11 cellular contexts compared by ENCODE assay signal in the genomic region with DNA sequence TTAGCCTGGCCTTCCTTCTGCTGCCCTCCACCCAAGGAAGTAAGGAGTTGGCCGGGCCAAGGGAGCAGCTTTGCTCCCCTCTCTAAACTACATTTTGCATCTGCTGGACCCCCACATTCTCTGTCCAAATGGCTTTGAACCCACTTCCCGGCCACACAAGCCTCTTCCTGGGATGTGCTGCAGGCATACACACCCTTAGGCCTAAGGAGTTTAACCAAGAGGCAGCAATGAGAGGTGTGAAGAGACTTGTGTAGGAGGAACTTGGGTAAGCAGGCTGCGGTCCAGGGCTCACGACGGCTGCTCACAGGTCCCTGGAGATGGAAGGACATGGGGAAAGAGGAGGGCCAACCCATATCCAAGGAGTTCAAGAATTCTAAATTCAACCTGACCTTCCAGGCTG.
DNase-seq lines count a peak whose midpoint lies in the region; ATAC-seq and TF ChIP-seq lines count a peak whose summit lies in the region.
"Had no signal": no experiment of that assay in that cellular context is flagged by ENCODE, and none has a peak within 500 bp of the region (broad histone marks: within the 10 kb centered on the region; RNA-seq: fewer than 3 reads in every experiment).

No MANE protein-coding gene starts in this region.

- peak overlapping the region in 1 of 3 donors; percentile 69 for H3K4me3 ChIP-seq in breast epithelium
- no peak overlapping the region for H3K4me3 ChIP-seq in adrenal gland
- no peak overlapping the region for H3K4me3 ChIP-seq in mesendoderm (ENCODE audit: low read length)
- no peak overlapping the region for H3K4me3 ChIP-seq in transverse colon
- H3K4me3 ChIP-seq: SJSA1 had no signal

- H3K56ac ChIP-seq in mesendoderm (ENCODE audit: low read length) = peak overlapping the region; percentile 47

- H3K4ac ChIP-seq in mesendoderm (ENCODE audit: low read depth, low read length) = no peak overlapping the region

- no peak overlapping the region for H3K9ac ChIP-seq in mesendoderm (ENCODE audit: low read length)

- peaks cover 5% of the 10 kb centered on the region for H3K79me1 ChIP-seq in mesendoderm (ENCODE audit: low read length)

- CTCF ChIA-PET in MCF 10A (lab: Yijun Ruan, JAX) = interaction anchor here (0.8 to 1.7 kb wide), 3 partner anchors 62 to 109 kb away, joined by 3 to 5 read pairs (median 3); no protein-coding TSS in a partner anchor

- H3K27ac ChIP-seq in breast epithelium (peak overlapping the region; percentile 87 to 92), adrenal gland (peak overlapping the region in 4 of 5 donors; percentile 31 to 87 (median 60)), mesendoderm (ENCODE audit: low read depth, low read length) (no peak overlapping the region), transverse colon (peak overlapping the region; percentile 81 to 87 (median 83))
- H3K27ac ChIP-seq: SJSA1 had no signal

- TF ChIP-seq CTCF in breast epithelium (IDR thresholded peaks at IDR 0.05) = no peak
- no peak for TF ChIP-seq CTCF in MCF 10A (IDR thresholded peaks at IDR 0.05; ENCODE audit: unreplicated experiment)
- no peak for TF ChIP-seq CTCF in adrenal gland (IDR thresholded peaks at IDR 0.05)
- no peak for TF ChIP-seq CTCF in transverse colon (IDR thresholded peaks at IDR 0.05)

- in situ Hi-C loops in transverse colon (cut with MboI; ENCODE audit: low pct_ligation_motif_present in 1 of 4, low pct_unique_long_range_greater_than_20kb in 1 of 4, low sequenced_read_pairs in 3 of 4) = loop anchor here in 1 of 4 donors (25.0 kb wide), 1 partner anchor 1275 kb away; no protein-coding TSS in a partner anchor

- DNase-seq in breast epithelium (ENCODE audit: low spot score in 2 of 2) = no peak
- DNase-seq in MCF 10A (ENCODE audit: unreplicated experiment) = no peak
- no peak for DNase-seq in adrenal gland
- no peak for DNase-seq in mesendoderm
- no peak for DNase-seq in transverse colon
- DNase-seq in cortex of kidney (lab: John Stamatoyannopoulos, UW) = no peak
- no peak for DNase-seq in germinal center (ENCODE audit: low spot score)
- DNase-seq in sciatic nerve (ENCODE audit: low spot score) = no peak
- DNase-seq: stimulated activated CD4-positive, alpha-beta T cell treated with anti-CD3 and anti-CD28 coated beads, Interleukin-4, amount 100 ng/mL, for 4 hours had no signal

- intact Hi-C loops in breast epithelium (cut with DNase I; ENCODE audit: low total_unique reads) (no loop called here), MCF 10A (cut with micrococcal nuclease) (no loop called here), adrenal gland (cut with DNase I) (loop anchor here in 1 of 2 donors (10.0 kb wide), 1 partner anchor 58 kb away; no protein-coding TSS in a partner anchor), transverse colon (cut with DNase I; ENCODE audit: low total_unique reads) (no loop called here), sciatic nerve (cut with DNase I) (no loop called here)

- no peak overlapping the region for H4K5ac ChIP-seq in mesendoderm (ENCODE audit: low read length)

- POLR2A ChIA-PET in MCF 10A (lab: Yijun Ruan, JAX) = interaction anchor here (7.6 kb wide), 1 partner anchor 44 kb away, joined by 92 read pairs; no protein-coding TSS in a partner anchor

- H2AK5ac ChIP-seq in mesendoderm (ENCODE audit: low read length) = no peak overlapping the region

- no peak overlapping the region for H2BK5ac ChIP-seq in mesendoderm (ENCODE audit: low read length)

- H4K8ac ChIP-seq in mesendoderm (ENCODE audit: low read depth, low read length) = no peak overlapping the region

- no peaks in the 10 kb centered on the region for H3K9me3 Mint-ChIP-seq in MCF 10A (ENCODE audit: unreplicated experiment)
- H3K9me3 Mint-ChIP-seq: nephron had no signal

- H3K36me3 Mint-ChIP-seq in MCF 10A (ENCODE audit: insufficient read depth, unreplicated experiment) = peaks cover 11% of the 10 kb centered on the region

- H3K27me3 ChIP-seq in breast epithelium = no peaks in the 10 kb centered on the region
- no peaks in the 10 kb centered on the region for H3K27me3 ChIP-seq in adrenal gland
- H3K27me3 ChIP-seq in mesendoderm (ENCODE audit: insufficient read depth, low read length, poor library complexity) = no peaks in the 10 kb centered on the region
- H3K27me3 ChIP-seq in transverse colon = no peaks in the 10 kb centered on the region
- H3K27me3 ChIP-seq: SJSA1 had no signal

- no peaks in the 10 kb centered on the region for H3K9me3 ChIP-seq in breast epithelium
- no peaks in the 10 kb centered on the region for H3K9me3 ChIP-seq in adrenal gland (replicated peaks in 1 of 3)
- no peaks in the 10 kb centered on the region for H3K9me3 ChIP-seq in transverse colon
- H3K9me3 ChIP-seq: SJSA1 had no signal

- H3K4me3 Mint-ChIP-seq in MCF 10A (ENCODE audit: unreplicated experiment) = no peak overlapping the region
- H3K4me3 Mint-ChIP-seq: nephron had no signal

- H2BK15ac ChIP-seq in mesendoderm (replicated peaks; ENCODE audit: low read depth) = no peak overlapping the region

- H3K4me1 Mint-ChIP-seq in MCF 10A (ENCODE audit: insufficient read depth, unreplicated experiment) = peaks cover 31% of the 10 kb centered on the region

- WGBS in adrenal gland, 4 donors = 78 to 94% (median 87%) methylated on average over 5 of the region's 5 CpGs
- no CpG with 5 or more reads among the region's 5 CpGs for WGBS in mesendoderm (ENCODE audit: extremely low coverage, insufficient coverage, low lambda C conversion rate)
- WGBS in transverse colon (ENCODE audit: low coverage in 1 of 2), 2 donors = 57 to 91% methylated on average over 4 to 5 of the region's 5 CpGs

- no peak overlapping the region for H2BK120ac ChIP-seq in mesendoderm (ENCODE audit: low read depth, low read length)

- H3K27me3 Mint-ChIP-seq in MCF 10A (ENCODE audit: insufficient read depth, unreplicated experiment) = no peaks in the 10 kb centered on the region

- no peak overlapping the region for H3K27ac Mint-ChIP-seq in MCF 10A (ENCODE audit: low read depth, unreplicated experiment)

- H3K79me2 ChIP-seq in mesendoderm (ENCODE audit: control insufficient read depth, insufficient read depth, low read length) = peaks cover 25% of the 10 kb centered on the region

- BruUV-seq in MCF 10A (replicated peaks; lab: Mats Ljungman, UMichigan) = no TSS peak

- no peaks in the 10 kb centered on the region for H3K4me1 ChIP-seq in breast epithelium
- no peaks in the 10 kb centered on the region for H3K4me1 ChIP-seq in adrenal gland (replicated peaks in 1 of 2)
- peaks cover 14% of the 10 kb centered on the region for H3K4me1 ChIP-seq in mesendoderm (ENCODE audit: control insufficient read depth, low read depth, low read length)
- H3K4me1 ChIP-seq in transverse colon = peaks cover 0 to 45% (median 10%) of the 10 kb centered on the region in 4 donors

- no peak for ATAC-seq in sciatic nerve

- no peak overlapping the region for H3K18ac ChIP-seq in mesendoderm (ENCODE audit: low read length)

- H3K23ac ChIP-seq in mesendoderm (ENCODE audit: low read length) = peak overlapping the region; percentile 54

- TF ChIP-seq EP300 in transverse colon (IDR thresholded peaks at IDR 0.05; ENCODE audit: low read depth) = no peak

- no peaks in the 10 kb centered on the region for H3K36me3 ChIP-seq in breast epithelium
- no peaks in the 10 kb centered on the region for H3K36me3 ChIP-seq in adrenal gland (replicated peaks in 1 of 2)
- H3K36me3 ChIP-seq in mesendoderm (ENCODE audit: control insufficient read depth, insufficient read depth, low read length) = no peaks in the 10 kb centered on the region
- no peaks in the 10 kb centered on the region for H3K36me3 ChIP-seq in transverse colon

- H3K4me2 ChIP-seq in mesendoderm (ENCODE audit: low read length) = no peak overlapping the region

- TF ChIP-seq POLR2A in breast epithelium (IDR thresholded peaks at IDR 0.05) (no peak), adrenal gland (IDR thresholded peaks at IDR 0.05) (no peak), transverse colon (IDR thresholded peaks at IDR 0.05) (no peak)
